In genomic region chr17:82105882-82106696, GRCh38 we compare ENCODE assay signal across 8 cellular contexts. TPM values are rescaled to one million over a fixed set of nuclear protein-coding genes. Genes with fewer than 3 reads are reported as not detected.
DNase-seq lines count a peak whose midpoint lies in the region; ATAC-seq lines count a peak whose summit lies in the region.

No MANE protein-coding gene starts in this region.

- no peaks in the 10 kb centered on the region for H3K9me2 ChIP-seq in Karpas-422 (replicated peaks; ENCODE audit: insufficient read depth, low read length)

- H2AFZ ChIP-seq in Karpas-422 (ENCODE audit: low read length), result peak overlapping the region; percentile 70; the same call in 1 of the 2 replicates

- peak; percentile 96 for DNase-seq in DMS53 (lab: John Stamatoyannopoulos, UW)
- DNase-seq in Karpas-422, result peak; percentile 92
- DNase-seq in SKM-1 treated with dmso at 0.1 percent for 144 hours (lab: John Stamatoyannopoulos, UW; ENCODE audit: unreplicated experiment), result peak; percentile 81
- DNase-seq in amniotic epithelial cell (ENCODE audit: low read depth), result peak; percentile 39
- DNase-seq in iPS-NIHi7 (ENCODE audit: extremely low spot score), result peak; percentile 87
- peak; percentile 39 for DNase-seq in stimulated activated CD4-positive, alpha-beta T cell treated with anti-CD3 and anti-CD28 coated beads, Interleukin-2, amount 100 ng/mL, for 4 hours (ENCODE audit: low read depth)
- no peak for DNase-seq in mesenteric fat pad (ENCODE audit: low spot score)

- no peaks in the 10 kb centered on the region for H3K27me3 ChIP-seq in Karpas-422 (ENCODE audit: low read length)

- H4K20me1 ChIP-seq in Karpas-422 (ENCODE audit: insufficient read depth, low read depth, low read length), result no peaks in the 10 kb centered on the region

- no peaks in the 10 kb centered on the region for H3K9me3 ChIP-seq in Karpas-422 (ENCODE audit: low read length)

- peak overlapping the region; percentile 81 for H3K4me2 ChIP-seq in Karpas-422 (ENCODE audit: low read depth, low read length, poor library complexity, severe bottlenecking)

- no peaks in the 10 kb centered on the region for H3K79me2 ChIP-seq in Karpas-422 (ENCODE audit: low read length)

- H3K4me1 ChIP-seq in Karpas-422 (ENCODE audit: low read length), result peaks cover 32% of the 10 kb centered on the region

- H3K27ac ChIP-seq in Karpas-422 (ENCODE audit: low read length), result peak overlapping the region; percentile 83

- H3K4me3 ChIP-seq in Karpas-422 (ENCODE audit: low read length), result peak overlapping the region; percentile 71

- ATAC-seq in GM21423 (IDR thresholded peaks at IDR 0.05; ENCODE audit: unreplicated experiment), result peak; percentile 78

- no peaks in the 10 kb centered on the region for H3K36me3 ChIP-seq in Karpas-422 (ENCODE audit: insufficient read depth, low read length)

- peak overlapping the region; percentile 85 for H3K9ac ChIP-seq in Karpas-422 (ENCODE audit: low read length)

RNA-seq across cellular contexts. Expression of gene FASN, which starts 8.1 kb away (rescaled TPM):
- 94.1 and 197 TPM in 2 replicates for total RNA-seq in Karpas-422 (2014; rRNA removed; shearing (Covaris generic); ENCODE audit: low replicate concordance)
- 1,109 TPM for total RNA-seq in mesenteric fat pad

RNA-seq across cellular contexts. Expression of gene DUS1L, which starts 40.5 kb away (rescaled TPM):
- total RNA-seq in Karpas-422 (2014; rRNA removed; shearing (Covaris generic); ENCODE audit: low replicate concordance), result 89.6 and 187 TPM in 2 replicates
- total RNA-seq in mesenteric fat pad, result 103 TPM

RNA-seq across cellular contexts. Expression of gene GPS1, which starts 54.4 kb away (rescaled TPM):
- total RNA-seq in Karpas-422 (2014; rRNA removed; shearing (Covaris generic); ENCODE audit: low replicate concordance), result 57.1 and 110 TPM in 2 replicates
- 85.8 TPM for total RNA-seq in mesenteric fat pad

RNA-seq across cellular contexts. Expression of gene RFNG, which starts 54.5 kb away (rescaled TPM):
- total RNA-seq in Karpas-422 (2014; rRNA removed; shearing (Covaris generic); ENCODE audit: low replicate concordance), result 16.5 and 26.8 TPM in 2 replicates
- total RNA-seq in mesenteric fat pad, result 46.1 TPM
